ENCODE assay signal across 8 cellular contexts in genomic region chr13:75357576-75358295, GRCh38.
DNase-seq lines count a peak whose midpoint lies in the region; ATAC-seq and TF ChIP-seq lines count a peak whose summit lies in the region.

No MANE protein-coding gene starts in this region.

- H3K79me2 ChIP-seq in GM23338 (replicated peaks; ENCODE audit: insufficient read depth) (no peaks in the 10 kb centered on the region), KMS-11 (ENCODE audit: insufficient read depth, low read depth) (no peaks in the 10 kb centered on the region)

- H3K36me3 ChIP-seq in GM23338 (ENCODE audit: insufficient read depth) (no peaks in the 10 kb centered on the region), KMS-11 (ENCODE audit: insufficient read depth) (no peaks in the 10 kb centered on the region), left ventricle myocardium inferior (peaks cover 28% of the 10 kb centered on the region)

- H3K9me3 ChIP-seq in left ventricle myocardium inferior (replicated peaks): no peaks in the 10 kb centered on the region

- H3K4me1 ChIP-seq in GM23338 (ENCODE audit: insufficient read depth): 0 out of 2 replicates have a peak, but pooled peaks cover 3% of the 10 kb centered on the region
- peaks cover 28% of the 10 kb centered on the region for H3K4me1 ChIP-seq in KMS-11 (ENCODE audit: low read depth, poor library complexity, severe bottlenecking)
- peaks cover 44% of the 10 kb centered on the region for H3K4me1 ChIP-seq in left ventricle myocardium inferior

- TF ChIP-seq CTCF in GM12873 (IDR thresholded peaks at IDR 0.05; ENCODE audit: insufficient read depth, low read depth, low read length, missing control alignments) (peak; percentile 79), GM23338 (conservative IDR thresholded peaks at IDR 0.05; ENCODE audit: low read depth in 2 of 2) (peak; percentile 74 to 75), KMS-11 (conservative IDR thresholded peaks at IDR 0.05; ENCODE audit: low read depth, low read length) (peak; percentile 73), left ventricle myocardium inferior (IDR thresholded peaks at IDR 0.05; ENCODE audit: borderline replicate concordance) (peak; percentile 67)

- H3K27me3 ChIP-seq in GM23338 (ENCODE audit: insufficient read depth): no peaks in the 10 kb centered on the region
- H3K27me3 ChIP-seq in KMS-11 (ENCODE audit: insufficient read depth, low read depth): no peaks in the 10 kb centered on the region
- no peaks in the 10 kb centered on the region for H3K27me3 ChIP-seq in left ventricle myocardium inferior (ENCODE audit: low read depth)

- H3K9me2 ChIP-seq in GM23338 (ENCODE audit: insufficient read depth): no peaks in the 10 kb centered on the region

- H3K4me2 ChIP-seq in GM23338 (no peak overlapping the region), KMS-11 (no peak overlapping the region)

- H3K27ac ChIP-seq in GM23338 (ENCODE audit: low read depth) (no peak overlapping the region), KMS-11 (no peak overlapping the region), left ventricle myocardium inferior (replicated peaks) (no peak overlapping the region)

- peaks cover 16% of the 10 kb centered on the region for H3K4me1 Mint-ChIP-seq in GM23338

- intact Hi-C loops in left ventricle myocardium inferior (cut with micrococcal nuclease): no loop called here

- H2AFZ ChIP-seq in GM23338 (no peak overlapping the region), KMS-11 (ENCODE audit: low read depth) (no peak overlapping the region)

- no peaks in the 10 kb centered on the region for H3K9me3 Mint-ChIP-seq in GM23338

- peak overlapping the region; percentile 33; the same call in 1 of the 2 replicates for H3K27ac Mint-ChIP-seq in GM23338

- H3K4me3 Mint-ChIP-seq in GM23338: no peak overlapping the region

- no peak overlapping the region for H3K9ac ChIP-seq in KMS-11

- H3K36me3 Mint-ChIP-seq in GM23338 (ENCODE audit: low read depth): peaks cover 21% of the 10 kb centered on the region; the same call in 2 of the 3 replicates

- H3K27me3 Mint-ChIP-seq in GM23338 (ENCODE audit: insufficient read depth, low read depth, poor library complexity): no peaks in the 10 kb centered on the region

- H4K20me1 ChIP-seq in GM23338 (replicated peaks; ENCODE audit: insufficient read depth): no peaks in the 10 kb centered on the region
- H4K20me1 ChIP-seq in KMS-11 (ENCODE audit: insufficient read depth): no peaks in the 10 kb centered on the region

- peak; percentile 83 for DNase-seq in GM23338 (ENCODE audit: low spot score)
- DNase-seq in SHP77 treated with DMSO at 0.1 percent for 48 hours (lab: John Stamatoyannopoulos, UW): peak; percentile 5
- DNase-seq in activated naive CD4-positive, alpha-beta T cell treated with anti-CD3 and anti-CD28 coated beads, Interleukin-2, amount 50 U/mL, for 16 hours: peak; percentile 60
- DNase-seq in left ventricle myocardium inferior: no peak
- peak; percentile 53 to 61 for DNase-seq in stimulated activated CD4-positive, alpha-beta T cell treated with anti-CD3 and anti-CD28 coated beads, Interleukin-2, amount 100 ng/mL, for 24 hours
- DNase-seq in ecto neural progenitor cell (ENCODE audit: low spot score): no peak

- H3K4me3 ChIP-seq in GM23338 (no peak overlapping the region), KMS-11 (IDR thresholded peaks at IDR 0.05; ENCODE audit: insufficient read depth, low read depth, low read length) (no peak overlapping the region), left ventricle myocardium inferior (no peak overlapping the region)

- ATAC-seq in GM23338: peak; percentile 93

- no peaks in the 10 kb centered on the region for H3F3A ChIP-seq in GM23338 (replicated peaks; ENCODE audit: low read depth)

TF ChIP-seq in GM23338, 12 proteins besides CTCF, POLR2A, EP300 and RAD21:
- no peak for TF ChIP-seq NANOG (IDR thresholded peaks at IDR 0.05; ENCODE audit: borderline replicate concordance)
- no peak for TF ChIP-seq POLR2AphosphoS5 (IDR thresholded peaks at IDR 0.05; ENCODE audit: low read depth)
- no peak for TF ChIP-seq STAT1 (IDR thresholded peaks at IDR 0.05; ENCODE audit: unreplicated experiment)
- TF ChIP-seq JUNB (IDR thresholded peaks at IDR 0.05; ENCODE audit: unreplicated experiment): no peak
- no peak for TF ChIP-seq ZNF114 (CRISPR knock-in tag; IDR thresholded peaks at IDR 0.05)
- no peak for TF ChIP-seq CREB1 (CRISPR knock-in tag; IDR thresholded peaks at IDR 0.05; ENCODE audit: low read depth)
- TF ChIP-seq ZNF331 (CRISPR knock-in tag; IDR thresholded peaks at IDR 0.05; ENCODE audit: low read depth): no peak
- no peak for TF ChIP-seq EZH2phosphoT487 (IDR thresholded peaks at IDR 0.05; ENCODE audit: unreplicated experiment)
- TF ChIP-seq REST (IDR thresholded peaks at IDR 0.05; ENCODE audit: unreplicated experiment): no peak
- no peak for TF ChIP-seq ETS1 (IDR thresholded peaks at IDR 0.05)
- no peak for TF ChIP-seq EZH2 (IDR thresholded peaks at IDR 0.05; ENCODE audit: low read depth, unreplicated experiment)

Comparison
In these comparisons a context has a peak if more than half of its experiments do, and no peak if none do; other contexts are left out.
1. DNase-seq: peak in GM23338 (single experiment), SHP77 treated with DMSO at 0.1 percent for 48 hours (single experiment), activated naive CD4-positive, alpha-beta T cell treated with anti-CD3 and anti-CD28 coated beads, Interleukin-2, amount 50 U/mL, for 16 hours (single experiment) and stimulated activated CD4-positive, alpha-beta T cell treated with anti-CD3 and anti-CD28 coated beads, Interleukin-2, amount 100 ng/mL, for 24 hours (2 of 2); none in left ventricle myocardium inferior (single experiment) and ecto neural progenitor cell (single experiment).
2. Peak in every context shown above with its lines, with median percentiles within 50 percentile points of each other: CTCF ChIP-seq.